Comparison of ENCODE assay signal across 23 cellular contexts in genomic region chr16:86215233-86215978, GRCh38.
DNase-seq lines count a peak whose midpoint lies in the region; ATAC-seq and TF ChIP-seq lines count a peak whose summit lies in the region.
"Had no signal": no experiment of that assay in that cellular context is flagged by ENCODE, and none has a peak within 500 bp of the region (broad histone marks: within the 10 kb centered on the region; RNA-seq: fewer than 3 reads in every experiment).

No MANE protein-coding gene starts in this region.

- 63 to 82% methylated on average over 13 of the region's 13 CpGs for WGBS in sigmoid colon, 2 donors

- peaks cover 0 to 5% (median 0%) of the 10 kb centered on the region in 11 experiments; a peak in 3 of 22 replicates for H3K27me3 ChIP-seq in BLaER1 treated with 17β-estradiol and CSF1 and Interleukin-3, amounts not matched to agents 10 nM and 100 nM
- H3K27me3 ChIP-seq in left lung (peaks cover 0 to 5% of the 10 kb centered on the region in 2 donors), sigmoid colon (no peaks in the 10 kb centered on the region)
- H3K27me3 ChIP-seq: thyroid gland had no signal

- no peak for TF ChIP-seq EP300 in sigmoid colon (IDR thresholded peaks at IDR 0.05)

- peaks cover 18 to 28% (median 24%) of the 10 kb centered on the region in 11 experiments for H3K9me3 ChIP-seq in BLaER1 treated with 17β-estradiol and CSF1 and Interleukin-3, amounts not matched to agents 10 nM and 100 nM (replicated peaks in 1 of 11)
- peaks cover 0 to 5% of the 10 kb centered on the region in 2 donors for H3K9me3 ChIP-seq in left lung
- H3K9me3 ChIP-seq in sigmoid colon: no peaks in the 10 kb centered on the region
- H3K9me3 ChIP-seq: HAP-1, thyroid gland had no signal

- TF ChIP-seq CTCF in left lung (IDR thresholded peaks at IDR 0.05) (no peak), sigmoid colon (IDR thresholded peaks at IDR 0.05) (no peak)

- H3K36me3 ChIP-seq in BLaER1 treated with 17β-estradiol and CSF1 and Interleukin-3, amounts not matched to agents 10 nM and 100 nM: no peaks in the 10 kb centered on the region
- H3K36me3 ChIP-seq in left lung (no peaks in the 10 kb centered on the region), sigmoid colon (no peaks in the 10 kb centered on the region)
- H3K36me3 ChIP-seq: BLaER1, HAP-1, thyroid gland had no signal

- ATAC-seq in left lung (no peak), HG02763 (IDR thresholded peaks at IDR 0.05; ENCODE audit: unreplicated experiment) (no peak)
- ATAC-seq: activated naive CD4-positive, alpha-beta T cell treated with anti-CD3 and anti-CD28 coated beads, Interleukin-2, amount 50 U/mL, for 72 hours; activated T-helper 17 cell treated with anti-CD3 and anti-CD28 coated beads, Interleukin-2, amount 50 U/mL, for 72 hours; natural killer cell; PC-3 had no signal

- DNase-seq in SHP77 treated with DMSO at 0.1 percent for 48 hours (lab: John Stamatoyannopoulos, UW): peak; percentile 17
- no peak for DNase-seq in left lung
- peak; percentile 33 for DNase-seq in sigmoid colon
- no peak for DNase-seq in iPS-NIHi7 (ENCODE audit: extremely low spot score)
- no peak for DNase-seq in GOT3 (lab: John Stamatoyannopoulos, UW)
- DNase-seq in stimulated activated naive CD4-positive, alpha-beta T cell treated with Interleukin-2 at 50 U/mL for 16 hours (lab: John Stamatoyannopoulos, UW): no peak
- DNase-seq: activated CD4-positive, alpha-beta T cell treated with anti-CD3 and anti-CD28 coated beads, Interleukin-2, amount 10 ng/mL, durations not matched to agents 7 days and 5 days; aorta; effector CD8-positive, alpha-beta T cell; EL; natural killer cell; NCI-H446; PC-3; stimulated activated CD4-positive, alpha-beta T cell treated with anti-CD3 and anti-CD28 coated beads, Interleukin-4, amount 100 ng/mL, for 1 hour; stimulated activated naive CD4-positive, alpha-beta T cell had no signal

- intact Hi-C loops in left lung (cut with DNase I) (no loop called here), sigmoid colon (cut with DNase I) (no loop called here)

- no peak overlapping the region for H3K4me3 ChIP-seq in BLaER1 treated with 17β-estradiol and CSF1 and Interleukin-3, amounts not matched to agents 10 nM and 100 nM
- no peak overlapping the region for H3K4me3 ChIP-seq in left lung
- H3K4me3 ChIP-seq in sigmoid colon: no peak overlapping the region
- H3K4me3 ChIP-seq: BLaER1, HAP-1, skin epidermis, thyroid gland had no signal

- no peak overlapping the region for H3K9ac ChIP-seq in BLaER1 treated with 17β-estradiol and CSF1 and Interleukin-3, amounts not matched to agents 10 nM and 100 nM
- H3K9ac ChIP-seq: BLaER1 had no signal

- H3K4me2 ChIP-seq in BLaER1 treated with 17β-estradiol and CSF1 and Interleukin-3, amounts not matched to agents 10 nM and 100 nM: peak overlapping the region in 6 of 11 experiments; percentile 16 to 87 (median 72); a peak in 10 of 22 replicates
- H3K4me2 ChIP-seq: BLaER1 had no signal

- TF ChIP-seq POLR2A in sigmoid colon (IDR thresholded peaks at IDR 0.05): no peak

- no peak overlapping the region for H3K27ac ChIP-seq in BLaER1 treated with 17β-estradiol and CSF1 and Interleukin-3, amounts not matched to agents 10 nM and 100 nM
- H3K27ac ChIP-seq in left lung (peak overlapping the region; percentile 26 to 55), sigmoid colon (peak overlapping the region in 1 of 4 donors; percentile 50)
- H3K27ac ChIP-seq: BLaER1, skin epidermis had no signal

- peaks cover 16 to 51% (median 38%) of the 10 kb centered on the region in 10 experiments; a peak in 19 of 20 replicates for H3K4me1 ChIP-seq in BLaER1 treated with 17β-estradiol and CSF1 and Interleukin-3, amounts not matched to agents 10 nM and 100 nM
- peaks cover 0 to 8% of the 10 kb centered on the region in 2 donors for H3K4me1 ChIP-seq in left lung
- peaks cover 0 to 9% (median 8%) of the 10 kb centered on the region in 4 donors for H3K4me1 ChIP-seq in sigmoid colon
- H3K4me1 ChIP-seq: HAP-1, thyroid gland had no signal

- 0 out of 22 replicates have a peak, but pooled peaks cover 0 to 9% (median 0%) of the 10 kb centered on the region in 11 experiments for H4K20me1 ChIP-seq in BLaER1 treated with 17β-estradiol and CSF1 and Interleukin-3, amounts not matched to agents 10 nM and 100 nM
- H4K20me1 ChIP-seq: BLaER1 had no signal

Comparison
In these comparisons a context has a peak if more than half of its experiments do, and no peak if none do; other contexts are left out.
1. H3K27ac ChIP-seq: peak in left lung (2 of 2); none in BLaER1 treated with 17β-estradiol and CSF1 and Interleukin-3, amounts not matched to agents 10 nM and 100 nM (0 of 11).
2. DNase-seq: peak in SHP77 treated with DMSO at 0.1 percent for 48 hours (single experiment) and sigmoid colon (single experiment); none in left lung (0 of 2), iPS-NIHi7 (single experiment), GOT3 (single experiment) and stimulated activated naive CD4-positive, alpha-beta T cell treated with Interleukin-2 at 50 U/mL for 16 hours (single experiment).